8 cellular contexts compared by ENCODE assay signal in the genomic region with DNA sequence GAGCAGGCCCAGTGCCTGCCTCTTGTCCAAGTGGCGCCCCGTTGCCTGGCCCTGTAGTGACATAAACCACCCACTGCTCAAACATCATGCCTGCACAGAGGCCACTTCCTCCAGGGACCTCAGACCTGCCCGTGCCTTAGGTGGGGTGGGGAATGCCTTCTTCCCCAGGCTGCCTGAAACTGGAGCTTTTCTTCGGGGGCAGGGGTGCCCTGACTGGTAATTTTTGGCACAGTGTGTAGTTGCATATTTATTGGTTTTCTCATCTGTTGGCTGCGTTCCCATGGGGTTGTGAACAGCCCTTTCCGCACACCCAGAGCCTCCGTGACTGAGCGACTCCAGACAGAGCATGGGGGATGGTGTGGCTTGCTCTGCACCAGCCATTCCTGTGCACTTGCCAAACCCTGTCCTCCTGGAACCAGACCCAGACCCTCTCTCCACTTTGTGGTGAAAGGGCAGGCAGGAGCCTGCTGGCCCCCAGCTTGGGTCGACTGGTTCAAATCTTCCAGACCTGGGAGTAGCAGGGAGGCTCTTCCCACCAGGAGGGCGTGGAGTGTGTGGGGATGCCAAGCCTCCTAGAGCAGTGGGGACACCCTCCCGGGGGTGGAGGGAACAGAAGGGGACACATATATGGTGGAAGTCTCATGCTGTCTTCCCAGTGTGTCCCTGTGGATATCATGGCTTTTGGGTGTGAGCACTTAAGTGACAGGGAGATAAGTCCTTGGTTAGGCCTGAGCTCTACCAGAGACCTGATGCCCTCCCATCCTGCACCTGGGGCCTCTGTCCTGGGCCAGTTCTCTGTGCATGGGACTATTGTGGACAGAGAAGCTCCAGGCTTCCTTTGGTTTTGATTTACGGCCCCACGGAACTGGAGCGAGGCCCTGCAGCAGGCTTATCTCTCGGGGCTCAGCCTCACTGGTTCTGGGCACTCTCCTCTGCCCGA. TPM values are rescaled to one million over a fixed set of nuclear protein-coding genes. Genes with fewer than 3 reads are reported as not detected.
DNase-seq lines count a peak whose midpoint lies in the region; ATAC-seq and TF ChIP-seq lines count a peak whose summit lies in the region.

No MANE protein-coding gene starts in this region.

- peaks cover 7 to 26% of the 10 kb centered on the region in 2 experiments for H3K4me1 ChIP-seq in neutrophil (ENCODE audit: control insufficient read depth in 1 of 2, insufficient read depth in 1 of 2, low read depth in 1 of 2, low read length in 1 of 2)

- peak overlapping the region; percentile 37 for H3K27ac ChIP-seq in epithelial cell of prostate
- H3K27ac ChIP-seq in neutrophil: peak overlapping the region; percentile 79

- no peak for TF ChIP-seq CTCF in neutrophil (IDR thresholded peaks at IDR 0.05)

- H3K9me3 ChIP-seq in neutrophil: no peaks in the 10 kb centered on the region

- peak; percentile 3 for DNase-seq in Caki2 (ENCODE audit: low read depth)
- peak; percentile 92 for DNase-seq in NCI-H2029 treated with DMSO at 0.1 percent for 48 hours (lab: John Stamatoyannopoulos, UW)
- peak; percentile 77 for DNase-seq in epithelial cell of prostate (ENCODE audit: low read depth, low spot score)
- DNase-seq in NCI-H510A (lab: John Stamatoyannopoulos, UW): no peak
- DNase-seq in NCI-H748 treated with DMSO at 0.1 percent for 48 hours (lab: John Stamatoyannopoulos, UW): no peak
- no peak for DNase-seq in NCI-H1930 (lab: John Stamatoyannopoulos, UW)

- no peaks in the 10 kb centered on the region for H3K36me3 ChIP-seq in neutrophil

- peaks cover 67% of the 10 kb centered on the region for H3K27me3 ChIP-seq in neutrophil

- no peak for ATAC-seq in HG03196 (IDR thresholded peaks at IDR 0.05; ENCODE audit: unreplicated experiment)

- peak overlapping the region in 1 of 2 experiments; percentile 22 for H3K4me3 ChIP-seq in neutrophil (ENCODE audit: low read depth in 1 of 2, low read length in 1 of 2)

- in situ Hi-C loops in Caki2 (cut with HindIII; ENCODE audit: low pct_unique_long_range_greater_than_20kb, low sequenced_read_pairs): no loop called here

RNA-seq across cellular contexts. Expression of a gene that starts 39.6 kb away (rescaled TPM):
- 0.14 TPM in 1 of 2 replicates, not detected in the other for total RNA-seq in Caki2 (2014; rRNA removed; shearing (Covaris generic); ENCODE audit: low replicate concordance)

Comparison
In these comparisons a context has a peak if more than half of its experiments do, and no peak if none do; other contexts are left out.
1. DNase-seq: peak in Caki2 (single experiment), NCI-H2029 treated with DMSO at 0.1 percent for 48 hours (single experiment) and epithelial cell of prostate (single experiment); none in NCI-H510A (single experiment), NCI-H748 treated with DMSO at 0.1 percent for 48 hours (single experiment) and NCI-H1930 (0 of 2).